11 cellular contexts compared by ENCODE assay signal in the genomic region with DNA sequence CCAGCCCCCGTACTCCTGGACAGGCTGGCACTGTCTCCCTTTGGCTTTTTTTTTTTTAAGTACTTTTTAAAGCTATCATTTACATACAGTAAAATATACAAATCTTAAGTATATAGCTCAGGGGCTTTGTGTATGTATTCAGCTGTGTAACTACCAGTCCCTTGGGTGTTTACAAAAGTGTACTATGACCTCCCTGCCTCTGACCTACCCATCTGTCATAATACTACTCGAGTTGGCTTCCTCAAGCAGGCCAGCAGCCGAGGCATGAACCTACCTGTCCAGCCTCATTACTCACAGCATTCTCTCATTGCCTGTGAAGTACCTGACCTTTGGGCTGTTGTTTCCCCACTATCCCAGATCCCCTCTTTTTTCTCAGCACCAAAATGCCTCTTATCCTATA. TPM values are rescaled to one million over a fixed set of nuclear protein-coding genes. Genes with fewer than 3 reads are reported as not detected.
A peak's percentile ranks its signal among the peaks of the same experiment; 100 is the strongest.
DNase-seq lines count a peak whose midpoint lies in the region; ATAC-seq, FAIRE-seq and TF ChIP-seq lines count a peak whose summit lies in the region.
"Had no signal": no experiment of that assay in that cellular context is flagged by ENCODE, and none has a peak within 500 bp of the region (broad histone marks: within the 10 kb centered on the region; RNA-seq: fewer than 3 reads in every experiment).

No MANE protein-coding gene starts in this region.

- peak overlapping the region; percentile 31 for H3K4me2 ChIP-seq in keratinocyte (ENCODE audit: control insufficient read depth, extremely low read depth, insufficient read depth, low read depth, low read length)

- H2AFZ ChIP-seq in keratinocyte (ENCODE audit: control insufficient read depth, low read length) = no peak overlapping the region

- H3K27ac ChIP-seq in keratinocyte (ENCODE audit: control insufficient read depth, insufficient read depth, low read length) (peak overlapping the region; percentile 75), tibial nerve (peak overlapping the region; percentile 34 to 87 (median 72))

- peak; percentile 77 for FAIRE-seq in keratinocyte (lab: Jason Lieb, UNC)

- peak overlapping the region; percentile 26 for H3K9ac ChIP-seq in keratinocyte (ENCODE audit: control insufficient read depth, extremely low read depth, insufficient read depth, low read length)

- H3K79me2 ChIP-seq in keratinocyte (ENCODE audit: control insufficient read depth, insufficient read depth, low read length) = no peaks in the 10 kb centered on the region

- H4K20me1 ChIP-seq in keratinocyte (ENCODE audit: control insufficient read depth, extremely low read depth, insufficient read depth, low read length) = no peaks in the 10 kb centered on the region

- ATAC-seq in GM18520 (IDR thresholded peaks at IDR 0.05; ENCODE audit: unreplicated experiment) = no peak

- H3K27me3 ChIP-seq in keratinocyte (ENCODE audit: control insufficient read depth, extremely low read depth, insufficient read depth, low read length) = no peaks in the 10 kb centered on the region
- H3K27me3 ChIP-seq in tibial nerve = no peaks in the 10 kb centered on the region

- WGBS in tibial nerve, 2 donors = 66 to 73% methylated on average over 3 of the region's 3 CpGs

- H3K4me1 ChIP-seq in keratinocyte (ENCODE audit: control insufficient read depth, extremely low read depth, insufficient read depth, low read length) (peaks cover 30% of the 10 kb centered on the region), tibial nerve (peaks cover 0 to 52% (median 27%) of the 10 kb centered on the region in 4 donors)

- dilution Hi-C loops in keratinocyte (cut with MboI; ENCODE audit: extremely low pct_ligation_motif_present, low sequenced_read_pairs) = no loop called here

- H3K36me3 ChIP-seq in keratinocyte (ENCODE audit: control insufficient read depth in 2 of 2, extremely low read depth in 1 of 2, insufficient read depth in 2 of 2, low read length in 2 of 2) = peaks cover 2 to 10% of the 10 kb centered on the region in 2 experiments
- peaks cover 0 to 34% (median 0%) of the 10 kb centered on the region in 3 donors for H3K36me3 ChIP-seq in tibial nerve

- TF ChIP-seq EP300 in tibial nerve (IDR thresholded peaks at IDR 0.05) = no peak

- no peaks in the 10 kb centered on the region for H3K9me1 ChIP-seq in keratinocyte (ENCODE audit: control insufficient read depth, extremely low read depth, insufficient read depth, low read length)

- no peak overlapping the region for H3K4me3 ChIP-seq in keratinocyte (ENCODE audit: control insufficient read depth in 2 of 3, extremely low read depth in 1 of 3, insufficient read depth in 2 of 3, low read depth in 1 of 3, low read length in 3 of 3)
- no peak overlapping the region for H3K4me3 ChIP-seq in tibial nerve

- TF ChIP-seq CTCF in keratinocyte (optimal IDR thresholded peaks at IDR 0.05 in 1 of 3, IDR thresholded peaks at IDR 0.05 in 1 of 3, conservative IDR thresholded peaks at IDR 0.05 in 1 of 3; ENCODE audit: extremely low read depth in 1 of 3, insufficient read depth in 2 of 3, low read length in 3 of 3) = no peak
- no peak for TF ChIP-seq CTCF in tibial nerve (IDR thresholded peaks at IDR 0.05)

- H3K9me3 ChIP-seq in keratinocyte (ENCODE audit: control insufficient read depth, low read depth, low read length) (no peaks in the 10 kb centered on the region), tibial nerve (no peaks in the 10 kb centered on the region)

- TF ChIP-seq POLR2A in tibial nerve (IDR thresholded peaks at IDR 0.05) = no peak

- DNase-seq in NCI-H2029 (lab: John Stamatoyannopoulos, UW) (peak; percentile 13), NCI-H2029 treated with DMSO at 0.1 percent for 48 hours (lab: John Stamatoyannopoulos, UW) (no peak), SHP77 (lab: John Stamatoyannopoulos, UW) (peak; percentile 69 to 72), keratinocyte (ENCODE audit: low read depth, low spot score) (no peak), tibial nerve (ENCODE audit: low spot score in 2 of 2) (no peak), NOMO-1 (lab: John Stamatoyannopoulos, UW; ENCODE audit: unreplicated experiment in 2 of 2) (no peak), UCSD-AML1 (lab: John Stamatoyannopoulos, UW; ENCODE audit: unreplicated experiment) (no peak)
- DNase-seq: activated B cell treated with CpG ODN at 0.5 μM for 24 hours; activated naive CD4-positive, alpha-beta T cell treated with Interleukin-2 at 50 U/mL for 16 hours; stimulated activated CD4-positive, alpha-beta T cell treated with anti-CD3 and anti-CD28 coated beads, Interleukin-1b, Interleukin-23, amount 100 ng/mL, for 48 hours had no signal

RNA-seq across cellular contexts. Expression of a gene that starts 33.2 kb away (rescaled TPM):
- polyA plus RNA-seq in keratinocyte = 22.8 to 32.9 TPM (median 23.0 TPM) in 3 replicates
- polyA plus RNA-seq in keratinocyte (2011; ENCODE audit: low read depth) = 13.4 TPM
- polyA plus RNA-seq in keratinocyte (2011; cell fraction: cytosol; rRNA removed) = 10.2 and 12.6 TPM in 2 replicates
- 32.7 and 34.4 TPM in 2 replicates for polyA plus RNA-seq in keratinocyte (2011; cell fraction: nucleus; rRNA removed)
- polyA plus RNA-seq in keratinocyte (2012; ENCODE audit: low replicate concordance) = 6.4 and 23.6 TPM in 2 replicates
- polyA minus RNA-seq in keratinocyte = 74.6 to 119 TPM (median 84.7 TPM) in 3 replicates
- 16.1 TPM for polyA minus RNA-seq in keratinocyte (2011; cell fraction: cytosol; rRNA and poly(A)+ RNA removed)
- polyA minus RNA-seq in keratinocyte (2011; cell fraction: nucleus; rRNA and poly(A)+ RNA removed) = 36.3 and 71.1 TPM in 2 replicates
- total RNA-seq in tibial nerve = 10 to 100 TPM; 29.7 to 48.1 (median 35.9) TPM

Comparison
In these comparisons a context has a peak if more than half of its experiments do, and no peak if none do; other contexts are left out.
1. DNase-seq: peak in NCI-H2029 (single experiment) and SHP77 (2 of 2); none in NCI-H2029 treated with DMSO at 0.1 percent for 48 hours (single experiment), keratinocyte (single experiment), tibial nerve (0 of 2), NOMO-1 (0 of 2) and UCSD-AML1 (single experiment).